8 cellular contexts compared by ENCODE assay signal in the genomic region with DNA sequence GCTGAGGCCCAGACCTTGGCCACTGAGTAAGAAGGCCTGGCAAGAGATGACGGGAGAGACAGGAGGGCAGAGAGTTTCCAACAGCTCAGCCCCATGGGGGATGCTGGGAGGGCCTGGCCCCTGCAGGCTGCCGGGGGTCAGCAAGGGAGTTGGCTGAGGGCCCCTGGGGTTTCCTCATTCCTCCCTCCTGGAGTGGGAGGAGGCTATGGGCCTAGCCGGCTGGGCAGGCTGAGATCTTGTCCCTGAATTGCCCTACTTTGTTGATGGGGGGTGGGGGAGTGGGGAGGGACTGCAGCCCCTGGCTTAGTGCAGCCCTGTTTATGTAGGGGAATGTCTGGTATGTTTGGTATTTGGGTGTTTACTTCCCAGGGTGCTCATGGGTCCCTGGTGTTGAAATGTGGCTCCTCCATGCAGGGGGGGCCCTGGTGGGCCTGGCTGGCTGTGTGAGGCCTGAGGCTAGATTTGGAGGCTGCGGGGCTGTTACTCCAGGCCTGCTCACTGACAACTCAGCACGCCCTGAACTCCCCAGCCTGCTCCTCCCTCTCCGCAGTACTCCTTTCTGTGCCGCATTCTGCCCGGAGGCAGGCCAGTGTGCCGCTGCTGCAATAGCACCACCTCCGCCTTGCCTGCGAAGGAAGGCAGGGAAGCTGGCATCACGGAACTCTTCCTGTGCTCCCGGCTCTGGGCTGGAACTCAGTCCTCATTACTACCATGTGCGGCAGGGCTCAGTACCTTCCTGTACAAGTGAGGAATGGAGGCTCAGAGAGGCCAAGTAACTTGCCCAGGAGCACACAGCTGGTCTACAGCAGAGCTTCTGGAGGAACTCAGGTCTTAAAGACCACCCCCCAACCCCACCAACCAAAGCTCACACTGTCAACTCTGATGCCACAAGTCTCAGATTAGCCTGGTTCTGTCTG. TPM values are rescaled to one million over a fixed set of nuclear protein-coding genes. Genes with fewer than 3 reads are reported as not detected.
DNase-seq lines count a peak whose midpoint lies in the region; ATAC-seq and TF ChIP-seq lines count a peak whose summit lies in the region.
"Had no signal": no experiment of that assay in that cellular context is flagged by ENCODE, and none has a peak within 500 bp of the region (broad histone marks: within the 10 kb centered on the region; RNA-seq: fewer than 3 reads in every experiment).

No MANE protein-coding gene starts in this region.

- H3K4me2 ChIP-seq in Loucy (ENCODE audit: low read depth, low read length, poor library complexity, severe bottlenecking) = no peak overlapping the region

- peak overlapping the region; percentile 8 for H3K9ac ChIP-seq in Loucy (ENCODE audit: low read depth, low read length, poor library complexity, severe bottlenecking)

- H3K79me2 ChIP-seq in Loucy (ENCODE audit: insufficient read depth, low read length) = peaks cover 35% of the 10 kb centered on the region; the same call in 1 of the 2 replicates

- peak; percentile 88 for DNase-seq in ecto neural progenitor cell (ENCODE audit: low spot score)
- peak; percentile 13 to 45 for DNase-seq in lung microvascular endothelial cell (ENCODE audit: low read depth in 2 of 2)
- DNase-seq in ureter (ENCODE audit: low spot score) = peak; percentile 72
- DNase-seq in NCI-H187 treated with DMSO at 0.1 percent for 48 hours (lab: John Stamatoyannopoulos, UW) = no peak
- DNase-seq: NCI-H524 treated with DMSO at 0.1 percent for 48 hours had no signal

- H3K9me3 ChIP-seq in Loucy (ENCODE audit: insufficient read depth, low read depth, low read length) = no peaks in the 10 kb centered on the region

- ATAC-seq in HG03095 (IDR thresholded peaks at IDR 0.05; ENCODE audit: unreplicated experiment) (no peak), HG02852 (IDR thresholded peaks at IDR 0.05; ENCODE audit: unreplicated experiment) (no peak)

- no peaks in the 10 kb centered on the region for H3F3A ChIP-seq in Loucy (ENCODE audit: low read depth)

- no peaks in the 10 kb centered on the region for H3K36me3 ChIP-seq in Loucy (ENCODE audit: insufficient read depth, low read length)

- H4K20me1 ChIP-seq in Loucy (ENCODE audit: insufficient read depth, low read length, poor library complexity, severe bottlenecking) = no peaks in the 10 kb centered on the region

- H3K4me1 ChIP-seq in Loucy (ENCODE audit: insufficient read depth, low read length, poor library complexity, severe bottlenecking) = peaks cover 79% of the 10 kb centered on the region

- no peak for TF ChIP-seq CTCF in Loucy (conservative IDR thresholded peaks at IDR 0.05; ENCODE audit: low read length)

- H3K9me2 ChIP-seq in Loucy (replicated peaks; ENCODE audit: low read depth, low read length) = no peaks in the 10 kb centered on the region

- no peaks in the 10 kb centered on the region for H3K27me3 ChIP-seq in Loucy (ENCODE audit: insufficient read depth, low read length, poor library complexity, severe bottlenecking)

- no peak overlapping the region for H2AFZ ChIP-seq in Loucy (ENCODE audit: low read length)

- no peak overlapping the region for H3K4me3 ChIP-seq in Loucy (ENCODE audit: low read length, poor library complexity, severe bottlenecking)

RNA-seq across cellular contexts. Expression of gene JDP2, which starts 25.3 kb away (rescaled TPM):
- 3.3 and 21.4 TPM in 2 replicates for total RNA-seq in lung microvascular endothelial cell
- 43.2 TPM for total RNA-seq in ureter
